In the genomic region with DNA sequence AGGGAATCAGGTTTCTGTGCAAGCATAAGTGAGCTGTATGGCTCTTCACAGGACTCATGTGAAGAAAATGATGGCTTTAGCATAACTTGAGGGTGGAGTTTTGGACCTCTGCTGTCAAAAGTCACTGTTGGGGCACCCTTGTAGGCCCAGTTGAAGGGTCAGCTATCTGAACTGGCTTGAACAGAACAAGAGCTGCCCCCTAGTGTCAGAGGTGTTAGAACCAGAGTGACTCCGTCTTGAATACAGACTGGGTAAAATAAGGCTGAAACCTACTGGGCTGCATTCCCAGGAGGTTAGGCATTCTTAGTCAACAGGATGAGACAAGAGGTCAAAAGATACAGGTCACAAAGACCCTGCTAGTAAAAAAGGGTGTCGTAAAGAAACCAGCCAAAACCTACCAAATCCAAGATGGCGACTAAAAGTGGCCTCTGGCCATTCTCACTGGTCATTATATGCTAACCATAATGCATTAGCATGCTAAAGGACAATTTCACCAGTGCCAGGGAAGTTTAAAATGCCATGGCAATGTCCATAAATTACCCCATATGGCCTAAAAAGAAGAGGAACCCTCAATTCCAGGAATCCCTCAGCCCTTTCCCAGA, we compare ENCODE assay signal across 21 cellular contexts.
DNase-seq lines count a peak whose midpoint lies in the region; ATAC-seq, FAIRE-seq and TF ChIP-seq lines count a peak whose summit lies in the region.
"Had no signal": no experiment of that assay in that cellular context is flagged by ENCODE, and none has a peak within 500 bp of the region (broad histone marks: within the 10 kb centered on the region; RNA-seq: fewer than 3 reads in every experiment).

No MANE protein-coding gene starts in this region.

- H3K9me2 ChIP-seq in HCT116 (ENCODE audit: insufficient read depth), result no peaks in the 10 kb centered on the region
- H3K9me2 ChIP-seq in SK-N-SH, result no peaks in the 10 kb centered on the region

- RAD21 ChIA-PET in HCT116 (lab: Charles Lee; ENCODE audit: low non-redundant PET in 1 of 2, low total read pairs in 2 of 2, uncharacterized antibody in 2 of 2, unreplicated experiment in 2 of 2), result no interaction called here

- no TSS peak for BruUV-seq in HCT116 (replicated peaks; lab: Mats Ljungman, UMichigan)

- H3K4me1 ChIP-seq in HCT116 (ENCODE audit: control insufficient read depth in 1 of 2, insufficient read depth in 2 of 2, low read length in 2 of 2) (no peaks in the 10 kb centered on the region), SK-N-SH (ENCODE audit: control insufficient read depth in 1 of 2, insufficient read depth in 2 of 2, low read depth in 1 of 2, low read length in 1 of 2) (no peaks in the 10 kb centered on the region)
- H3K4me1 ChIP-seq: BE2C, foreskin keratinocyte had no signal

- H3K79me2 ChIP-seq in HCT116 (ENCODE audit: insufficient read depth, low read length) (no peaks in the 10 kb centered on the region), SK-N-SH (ENCODE audit: insufficient read depth) (no peaks in the 10 kb centered on the region)

- peaks cover 9% of the 10 kb centered on the region; the same call in 1 of the 2 replicates for H3K9me3 Mint-ChIP-seq in WTC11
- H3K9me3 Mint-ChIP-seq: naive B cell had no signal

- H2AFZ ChIP-seq in HCT116 (ENCODE audit: low read depth, low read length, poor library complexity, severe bottlenecking) (no peak overlapping the region), SK-N-SH (ENCODE audit: low read depth) (no peak overlapping the region)

- TF ChIP-seq RAD21 in HCT116 (IDR thresholded peaks at IDR 0.05; ENCODE audit: low read depth) (peak; percentile 11; the same call in 1 of the 2 replicates), SK-N-SH (IDR thresholded peaks at IDR 0.05; ENCODE audit: low read length) (no peak)

- H3K27ac ChIP-seq in HCT116 (ENCODE audit: low read depth, low read length), result no peak overlapping the region
- H3K27ac ChIP-seq in SK-N-SH (ENCODE audit: low read depth in 2 of 2, low read length in 1 of 2), result no peak overlapping the region
- H3K27ac ChIP-seq: foreskin keratinocyte had no signal

- TF ChIP-seq CTCF in D721Med (IDR thresholded peaks at IDR 0.05; ENCODE audit: insufficient read depth, missing control alignments), result peak; percentile 13
- TF ChIP-seq CTCF in HCT116 (IDR thresholded peaks at IDR 0.05 in 2 of 3, conservative IDR thresholded peaks at IDR 0.05 in 1 of 3; ENCODE audit: borderline replicate concordance in 1 of 3, insufficient read depth in 1 of 3, low read depth in 2 of 3, low read length in 2 of 3), result 0 out of 6 replicates have a peak, but pooled peaks of 1 of the 3 experiments have one; percentile 13
- 0 out of 2 replicates have a peak, but pooled peaks have one; percentile 18 for TF ChIP-seq CTCF in WTC11 (IDR thresholded peaks at IDR 0.05)
- no peak for TF ChIP-seq CTCF in SK-N-SH (IDR thresholded peaks at IDR 0.05)

- no peaks in the 10 kb centered on the region for H4K20me1 ChIP-seq in HCT116 (ENCODE audit: insufficient read depth)
- H4K20me1 ChIP-seq in SK-N-SH (ENCODE audit: insufficient read depth), result no peaks in the 10 kb centered on the region

- H3K27ac Mint-ChIP-seq in WTC11, result peak overlapping the region; percentile 4
- H3K27ac Mint-ChIP-seq: activated CD8-positive, alpha-beta T cell treated with anti-CD3 and anti-CD28 coated beads, Interleukin-2, amount 10 ng/mL, durations not matched to agents 7 days and 5 days; HFFc6 had no signal

- H3K27me3 Mint-ChIP-seq in WTC11 (ENCODE audit: low read depth), result no peaks in the 10 kb centered on the region

- WGBS in SK-N-SH (ENCODE audit: low lambda C conversion rate), result 0% methylated on average over 3 of the region's 3 CpGs

- H3K36me3 Mint-ChIP-seq in WTC11, result no peaks in the 10 kb centered on the region
- H3K36me3 Mint-ChIP-seq: naive B cell had no signal

- no peak overlapping the region for H3K9ac ChIP-seq in HCT116 (ENCODE audit: low read length)
- H3K9ac ChIP-seq in SK-N-SH, result no peak overlapping the region

- no peak for ATAC-seq in HCT116
- peak; percentile 85 for ATAC-seq in WTC11
- ATAC-seq in left lobe of liver, result peak; percentile 31
- ATAC-seq in GM18505 (IDR thresholded peaks at IDR 0.05; ENCODE audit: unreplicated experiment), result no peak
- ATAC-seq: activated CD8-positive, alpha-beta T cell treated with anti-CD3 and anti-CD28 coated beads, Interleukin-2, amount 10 ng/mL, durations not matched to agents 7 days and 5 days; foreskin keratinocyte; right cardiac atrium had no signal

- H3K9me3 ChIP-seq in HCT116 (ENCODE audit: control insufficient read depth in 1 of 2, insufficient read depth in 1 of 2, low read depth in 1 of 2, low read length in 2 of 2) (peaks cover 0 to 5% of the 10 kb centered on the region in 2 experiments; a peak in 1 of 4 replicates), SK-N-SH (no peaks in the 10 kb centered on the region)
- H3K9me3 ChIP-seq: BE2C had no signal

- H3K4me3 Mint-ChIP-seq in WTC11, result no peak overlapping the region
- H3K4me3 Mint-ChIP-seq: activated CD8-positive, alpha-beta T cell treated with anti-CD3 and anti-CD28 coated beads, Interleukin-2, amount 10 ng/mL, durations not matched to agents 7 days and 5 days; HFFc6; naive B cell had no signal

- no peak overlapping the region for H3K4me2 ChIP-seq in HCT116 (ENCODE audit: low read length)
- H3K4me2 ChIP-seq in SK-N-SH, result no peak overlapping the region

- no peaks in the 10 kb centered on the region for H3F3A ChIP-seq in SK-N-SH (replicated peaks; ENCODE audit: insufficient read depth)

- H3K4me3 ChIP-seq in HCT116 (replicated peaks in 1 of 2; ENCODE audit: low read depth in 1 of 2, low read length in 2 of 2) (no peak overlapping the region), SK-N-SH (ENCODE audit: low read depth in 2 of 2, low read length in 1 of 2) (no peak overlapping the region)

- DNase-seq in D721Med (ENCODE audit: insufficient read length, low spot score), result no peak
- DNase-seq in HCT116 (ENCODE audit: low read depth, low spot score), result no peak
- no peak for DNase-seq in WTC11 (ENCODE audit: low spot score)
- DNase-seq in left lobe of liver (ENCODE audit: low spot score), result no peak
- no peak for DNase-seq in GM12891 (ENCODE audit: insufficient read length, low spot score)
- DNase-seq in stimulated activated CD4-positive, alpha-beta T cell treated with anti-CD3 and anti-CD28 coated beads, Interleukin-1b, Interleukin-23, amount 100 ng/mL, for 48 hours, result no peak
- no peak for DNase-seq in SK-N-SH
- DNase-seq: activated CD8-positive, alpha-beta T cell treated with anti-CD3 and anti-CD28 coated beads, Interleukin-2, amount 10 ng/mL, durations not matched to agents 7 days and 5 days; activated effector memory CD4-positive, alpha-beta T cell treated with Interleukin-2 at 50 U/mL for 16 hours; BE2C; effector CD4-positive, alpha-beta T cell; foreskin keratinocyte; naive B cell; NCI-H1105 treated with DMSO at 0.1 percent for 48 hours; NCI-H446 treated with DMSO at 0.1 percent for 48 hours; right cardiac atrium; stimulated activated naive CD4-positive, alpha-beta T cell treated with Interleukin-2 at 50 U/mL for 16 hours; T1000 had no signal

- H3K27me3 ChIP-seq in HCT116 (ENCODE audit: insufficient read depth, low read length) (no peaks in the 10 kb centered on the region), SK-N-SH (ENCODE audit: insufficient read depth) (no peaks in the 10 kb centered on the region)
- H3K27me3 ChIP-seq: BE2C, foreskin keratinocyte had no signal

- POLR2A ChIA-PET in HCT116 (lab: Charles Lee) (no interaction called here), WTC11 (lab: Charles Lee) (no interaction called here), SK-N-SH (lab: Yijun Ruan, JAX) (no interaction called here)

- H3K36me3 ChIP-seq in HCT116 (ENCODE audit: control insufficient read depth in 1 of 2, insufficient read depth in 2 of 2, low read length in 2 of 2), result no peaks in the 10 kb centered on the region
- no peaks in the 10 kb centered on the region for H3K36me3 ChIP-seq in SK-N-SH (replicated peaks in 1 of 2; ENCODE audit: control insufficient read depth in 1 of 2, insufficient read depth in 2 of 2, low read length in 1 of 2)
- H3K36me3 ChIP-seq: BE2C had no signal

- H3K4me1 Mint-ChIP-seq in WTC11, result peaks cover 45% of the 10 kb centered on the region
- H3K4me1 Mint-ChIP-seq: naive B cell had no signal

- intact Hi-C loops in HCT116 (cut with micrococcal nuclease), result no loop called here

- no peak for TF ChIP-seq EP300 in SK-N-SH (IDR thresholded peaks at IDR 0.05; ENCODE audit: borderline replicate concordance in 1 of 2, low read depth in 1 of 2, low read length in 1 of 2)

- FAIRE-seq in D721Med (lab: Jason Lieb, UNC), result no peak
- FAIRE-seq in GM12891 (lab: Jason Lieb, UNC), result no peak
- FAIRE-seq: G401.6 had no signal

- no peak for TF ChIP-seq POLR2A in HCT116 (IDR thresholded peaks at IDR 0.05; ENCODE audit: borderline replicate concordance, extremely low read depth, insufficient read depth, insufficient read length)
- TF ChIP-seq POLR2A in GM12891 (IDR thresholded peaks at IDR 0.05; ENCODE audit: low read depth, low read length), result no peak
- TF ChIP-seq POLR2A in GM18505 (IDR thresholded peaks at IDR 0.05; ENCODE audit: borderline replicate concordance, extremely low read depth, insufficient read depth, insufficient read length), result no peak

- CTCF ChIA-PET in HCT116 (lab: Charles Lee), result no interaction called here
- CTCF ChIA-PET in WTC11 (lab: Charles Lee), result interaction anchor here (0.6 to 1.5 kb wide), 7 partner anchors 8 to 538 kb away, joined by 3 read pairs; no protein-coding TSS in a partner anchor
- CTCF ChIA-PET in SK-N-SH (lab: Yijun Ruan, JAX), result interaction anchor here (1.5 kb wide), 1 partner anchor 1341 kb away, joined by 3 read pairs; no protein-coding TSS in a partner anchor

TF ChIP-seq in HCT116, 20 proteins besides CTCF, POLR2A, EP300 and RAD21 (continues in another document):
- no peak for TF ChIP-seq CEBPB (IDR thresholded peaks at IDR 0.05; ENCODE audit: low read depth)
- TF ChIP-seq SRF (IDR thresholded peaks at IDR 0.05; ENCODE audit: low read depth), result no peak
- TF ChIP-seq SIN3A (IDR thresholded peaks at IDR 0.05; ENCODE audit: low read depth), result no peak
- TF ChIP-seq EZH2phosphoT487 (IDR thresholded peaks at IDR 0.05; ENCODE audit: borderline replicate concordance), result no peak

TF ChIP-seq in WTC11, 78 proteins besides CTCF, POLR2A, EP300 and RAD21 (continues in another document):
- TF ChIP-seq ZNF138 (CRISPR knock-in tag; conservative IDR thresholded peaks at IDR 0.05) (no peak), ZNF232 (CRISPR knock-in tag; IDR thresholded peaks at IDR 0.05) (0 out of 2 replicates have a peak, but pooled peaks have one; percentile 24), NFE2L1 (CRISPR knock-in tag; IDR thresholded peaks at IDR 0.05) (no peak)

TF ChIP-seq in GM12891, 5 proteins besides CTCF, POLR2A, EP300 and RAD21 (continues in another document):
- no peak for TF ChIP-seq PAX5 (IDR thresholded peaks at IDR 0.05; ENCODE audit: insufficient read depth, low read length, severe bottlenecking)
- TF ChIP-seq TAF1 (IDR thresholded peaks at IDR 0.05; ENCODE audit: low read depth, low read length), result no peak
- TF ChIP-seq POLR2AphosphoS5 (IDR thresholded peaks at IDR 0.05; ENCODE audit: low read depth, low read length), result no peak
- TF ChIP-seq POU2F2 (IDR thresholded peaks at IDR 0.05; ENCODE audit: low read depth, low read length), result no peak

TF ChIP-seq in SK-N-SH, 30 proteins besides CTCF, POLR2A, EP300 and RAD21 (continues in another document):
- TF ChIP-seq FOSL2 (IDR thresholded peaks at IDR 0.05; ENCODE audit: borderline replicate concordance, low read depth) (no peak), GATA2 (CRISPR knock-in tag; IDR thresholded peaks at IDR 0.05) (no peak), TCF12 (IDR thresholded peaks at IDR 0.05) (no peak)

Comparison
In these comparisons a context has a peak if more than half of its experiments do, and no peak if none do; other contexts are left out.
1. ATAC-seq: peak in WTC11 (single experiment) and left lobe of liver (single experiment); none in HCT116 (single experiment) and GM18505 (single experiment).